In genomic region chr18:1527805-1528204, GRCh38 we compare ENCODE assay signal across 8 cellular contexts.
"Had no signal": no experiment of that assay in that cellular context is flagged by ENCODE, and none has a peak within 500 bp of the region (broad histone marks: within the 10 kb centered on the region; RNA-seq: fewer than 3 reads in every experiment).

No MANE protein-coding gene starts in this region.

- H3K4me3 ChIP-seq: GM23248, HAP-1 had no signal

- H3K36me3 ChIP-seq: HAP-1 had no signal

- H3K9ac ChIP-seq: GM23248 had no signal

- DNase-seq: GM23248, H7, HFFc6, IMR-90, KBM-7 had no signal

- H3K27ac Mint-ChIP-seq: HFFc6 had no signal

- H2AFZ ChIP-seq: GM23248 had no signal

- H3K27ac ChIP-seq: GM23248 had no signal

- H3K4me3 Mint-ChIP-seq: HFFc6 had no signal

- H3K9me3 ChIP-seq: HAP-1 had no signal

- FAIRE-seq: HTR-8/SVneo had no signal

- ATAC-seq: HCT116 had no signal
